9 cellular contexts compared by ENCODE assay signal in genomic region chr14:106831322-106831720, GRCh38.
DNase-seq lines count a peak whose midpoint lies in the region; ATAC-seq, FAIRE-seq and TF ChIP-seq lines count a peak whose summit lies in the region.
"Had no signal": no experiment of that assay in that cellular context is flagged by ENCODE, and none has a peak within 500 bp of the region (broad histone marks: within the 10 kb centered on the region; RNA-seq: fewer than 3 reads in every experiment).

No MANE protein-coding gene starts in this region.

- peak; percentile 43 for DNase-seq in T-helper 2 cell treated with Interferon-gamma antibody and Interleukin-4, amounts not matched to agents 5 μg/mL and 100 μg/mL, for 36 hours (ENCODE audit: low spot score)
- DNase-seq in effector memory CD8-positive, alpha-beta T cell = peak; percentile 46 to 50 (median 49)
- DNase-seq in stimulated activated CD8-positive, alpha-beta memory T cell treated with anti-CD3 and anti-CD28 coated beads, Interleukin-4, amount 100 ng/mL, for 48 hours = peak; percentile 91
- DNase-seq in SKM-1 (lab: John Stamatoyannopoulos, UW; ENCODE audit: unreplicated experiment) (no peak), amniotic stem cell (lab: John Stamatoyannopoulos, UW) (no peak), H54 (ENCODE audit: insufficient read length, low spot score) (no peak)

- H3K27me3 Mint-ChIP-seq in T-helper 2 cell treated with Interferon-gamma antibody and Interleukin-4, amounts not matched to agents 5 μg/mL and 100 μg/mL, for 36 hours (ENCODE audit: low read depth) = peaks cover 41% of the 10 kb centered on the region
- H3K27me3 Mint-ChIP-seq in effector memory CD8-positive, alpha-beta T cell = peaks cover 39 to 46% of the 10 kb centered on the region in 2 donors

- H3K27ac Mint-ChIP-seq in T-helper 2 cell treated with Interferon-gamma antibody and Interleukin-4, amounts not matched to agents 5 μg/mL and 100 μg/mL, for 36 hours = no peak overlapping the region
- no peak overlapping the region for H3K27ac Mint-ChIP-seq in effector memory CD8-positive, alpha-beta T cell

- ATAC-seq in GM18861 (IDR thresholded peaks at IDR 0.05; ENCODE audit: unreplicated experiment) (peak; percentile 59), HG02973 (IDR thresholded peaks at IDR 0.05; ENCODE audit: unreplicated experiment) (peak; percentile 65)
- peak; percentile 52 for ATAC-seq in effector memory CD8-positive, alpha-beta T cell (replicated peaks)

- H3K4me3 Mint-ChIP-seq in T-helper 2 cell treated with Interferon-gamma antibody and Interleukin-4, amounts not matched to agents 5 μg/mL and 100 μg/mL, for 36 hours = no peak overlapping the region
- H3K4me3 Mint-ChIP-seq in effector memory CD8-positive, alpha-beta T cell = no peak overlapping the region

- no peaks in the 10 kb centered on the region for H3K36me3 Mint-ChIP-seq in T-helper 2 cell treated with Interferon-gamma antibody and Interleukin-4, amounts not matched to agents 5 μg/mL and 100 μg/mL, for 36 hours (ENCODE audit: low read depth)
- no peaks in the 10 kb centered on the region for H3K36me3 Mint-ChIP-seq in effector memory CD8-positive, alpha-beta T cell (ENCODE audit: insufficient read depth)

- no peak for TF ChIP-seq POLR2A in H54 (IDR thresholded peaks at IDR 0.05; ENCODE audit: low read depth, low read length)

- H3K4me1 Mint-ChIP-seq in T-helper 2 cell treated with Interferon-gamma antibody and Interleukin-4, amounts not matched to agents 5 μg/mL and 100 μg/mL, for 36 hours (ENCODE audit: low read depth) = no peaks in the 10 kb centered on the region
- H3K4me1 Mint-ChIP-seq in effector memory CD8-positive, alpha-beta T cell (ENCODE audit: low read depth in 2 of 2) = no peaks in the 10 kb centered on the region

- H3K9me3 Mint-ChIP-seq in T-helper 2 cell treated with Interferon-gamma antibody and Interleukin-4, amounts not matched to agents 5 μg/mL and 100 μg/mL, for 36 hours = no peaks in the 10 kb centered on the region
- peaks cover 0 to 2% of the 10 kb centered on the region in 2 donors for H3K9me3 Mint-ChIP-seq in effector memory CD8-positive, alpha-beta T cell

- no peak for FAIRE-seq in H54 (lab: Jason Lieb, UNC)
- FAIRE-seq: TTC549 had no signal

Comparison
In these comparisons a context has a peak if more than half of its experiments do, and no peak if none do; other contexts are left out.
1. DNase-seq: peak in T-helper 2 cell treated with Interferon-gamma antibody and Interleukin-4, amounts not matched to agents 5 μg/mL and 100 μg/mL, for 36 hours (single experiment), effector memory CD8-positive, alpha-beta T cell (3 of 3) and stimulated activated CD8-positive, alpha-beta memory T cell treated with anti-CD3 and anti-CD28 coated beads, Interleukin-4, amount 100 ng/mL, for 48 hours (single experiment); none in SKM-1 (single experiment), amniotic stem cell (single experiment) and H54 (single experiment).
2. Peak in every context shown above with its lines, with median percentiles within 50 percentile points of each other: ATAC-seq.